In genomic region chr1:181247-182216, GRCh38 we compare ENCODE assay signal across 8 cellular contexts.
DNase-seq lines count a peak whose midpoint lies in the region; ATAC-seq and TF ChIP-seq lines count a peak whose summit lies in the region.
"Not testable (repeated sequence)": the region's sequence is repeated elsewhere in the genome, so short reads cannot be mapped to it uniquely, and the experiment has no call there.

No MANE protein-coding gene starts in this region.

- H3K27ac ChIP-seq in Karpas-422 (ENCODE audit: low read length): not testable (repeated sequence)

- not testable (repeated sequence) for H3K79me2 ChIP-seq in Karpas-422 (ENCODE audit: low read length)

- H3K4me3 Mint-ChIP-seq in WTC11; progenitor cell of endocrine pancreas (ENCODE audit: low read depth): not testable (repeated sequence)
- H3K4me3 Mint-ChIP-seq in activated naive CD4-positive, alpha-beta T cell treated with anti-CD3 and anti-CD28 coated beads, Interleukin-2, amount 10 ng/mL, durations not matched to agents 7 days and 5 days: peak overlapping the region; percentile 23

- H3K36me3 ChIP-seq in Karpas-422 (ENCODE audit: insufficient read depth, low read length): not testable (repeated sequence)

- not testable (repeated sequence) for H3K4me1 Mint-ChIP-seq in WTC11; activated naive CD4-positive, alpha-beta T cell treated with anti-CD3 and anti-CD28 coated beads, Interleukin-2, amount 10 ng/mL, durations not matched to agents 7 days and 5 days; progenitor cell of endocrine pancreas (ENCODE audit: low read depth)

- H3K27me3 ChIP-seq in Karpas-422 (ENCODE audit: low read length): not testable (repeated sequence)

- H3K36me3 Mint-ChIP-seq in WTC11; activated naive CD4-positive, alpha-beta T cell treated with anti-CD3 and anti-CD28 coated beads, Interleukin-2, amount 10 ng/mL, durations not matched to agents 7 days and 5 days; progenitor cell of endocrine pancreas (ENCODE audit: insufficient read depth): not testable (repeated sequence)

- H3K9me3 Mint-ChIP-seq in WTC11; activated naive CD4-positive, alpha-beta T cell treated with anti-CD3 and anti-CD28 coated beads, Interleukin-2, amount 10 ng/mL, durations not matched to agents 7 days and 5 days; progenitor cell of endocrine pancreas (ENCODE audit: low read depth): not testable (repeated sequence)

- not testable (repeated sequence) for H3K4me3 ChIP-seq in Karpas-422 (ENCODE audit: low read length); epithelial cell of esophagus (ENCODE audit: low read length)

- POLR2A ChIA-PET in WTC11 (lab: Charles Lee): not testable (repeated sequence)

- CTCF ChIA-PET in WTC11 (lab: Charles Lee); activated naive CD4-positive, alpha-beta T cell treated with anti-CD3 and anti-CD28 coated beads, Interleukin-2, amount 10 ng/mL, durations not matched to agents 7 days and 5 days (lab: Charles Lee): not testable (repeated sequence)

- H3K27ac Mint-ChIP-seq in WTC11; activated naive CD4-positive, alpha-beta T cell treated with anti-CD3 and anti-CD28 coated beads, Interleukin-2, amount 10 ng/mL, durations not matched to agents 7 days and 5 days; progenitor cell of endocrine pancreas: not testable (repeated sequence)

- not testable (repeated sequence) for H3K9me3 ChIP-seq in Karpas-422 (ENCODE audit: low read length)

- H3K4me1 ChIP-seq in Karpas-422 (ENCODE audit: low read length): not testable (repeated sequence)

- H3K9ac ChIP-seq in Karpas-422 (ENCODE audit: low read length): not testable (repeated sequence)

- H2AFZ ChIP-seq in Karpas-422 (ENCODE audit: low read length): not testable (repeated sequence)

- not testable (repeated sequence) for H3K4me2 ChIP-seq in Karpas-422 (ENCODE audit: low read depth, low read length, poor library complexity, severe bottlenecking)

- TF ChIP-seq CTCF in WTC11 (IDR thresholded peaks at IDR 0.05) (peak; percentile 65), progenitor cell of endocrine pancreas (IDR thresholded peaks at IDR 0.05; ENCODE audit: unreplicated experiment) (peak; percentile 30)
- TF ChIP-seq CTCF in epithelial cell of esophagus (IDR thresholded peaks at IDR 0.05; ENCODE audit: insufficient read depth, low read depth, low read length, missing control alignments): not testable (repeated sequence)

- not testable (repeated sequence) for H3K27me3 Mint-ChIP-seq in WTC11 (ENCODE audit: low read depth); activated naive CD4-positive, alpha-beta T cell treated with anti-CD3 and anti-CD28 coated beads, Interleukin-2, amount 10 ng/mL, durations not matched to agents 7 days and 5 days; progenitor cell of endocrine pancreas

- not testable (repeated sequence) for H3K9me2 ChIP-seq in Karpas-422 (replicated peaks; ENCODE audit: insufficient read depth, low read length)

- H4K20me1 ChIP-seq in Karpas-422 (ENCODE audit: insufficient read depth, low read depth, low read length): not testable (repeated sequence)

- not testable (repeated sequence) for ATAC-seq in WTC11

- DNase-seq in CMK (ENCODE audit: low read depth) (peak; percentile 43), Karpas-422 (peak; percentile 78), WTC11 (ENCODE audit: low spot score) (peak; percentile 47), epithelial cell of esophagus (ENCODE audit: low read depth) (peak; percentile 70), kidney tubule cell (ENCODE audit: low spot score) (peak; percentile 69), progenitor cell of endocrine pancreas (ENCODE audit: low spot score, unreplicated experiment) (peak; percentile 27), superior temporal gyrus (ENCODE audit: extremely low spot score) (peak; percentile 27)
- peak; percentile 66 for DNase-seq in activated naive CD4-positive, alpha-beta T cell treated with anti-CD3 and anti-CD28 coated beads, Interleukin-2, amount 10 ng/mL, durations not matched to agents 7 days and 5 days

Comparison
In these comparisons a context has a peak if more than half of its experiments do, and no peak if none do; other contexts are left out.
1. DNase-seq: peak in every context shown above with its lines; median percentile 78 in Karpas-422; 70 in epithelial cell of esophagus; 69 in kidney tubule cell; 66 in activated naive CD4-positive, alpha-beta T cell treated with anti-CD3 and anti-CD28 coated beads, Interleukin-2, amount 10 ng/mL, durations not matched to agents 7 days and 5 days; 47 in WTC11; 43 in CMK; 27 in progenitor cell of endocrine pancreas; 27 in superior temporal gyrus.